9 cellular contexts compared by ENCODE assay signal in genomic region chr9:124776952-124777645, GRCh38. TPM values are rescaled to one million over a fixed set of nuclear protein-coding genes. Genes with fewer than 3 reads are reported as not detected.
DNase-seq lines count a peak whose midpoint lies in the region; FAIRE-seq and TF ChIP-seq lines count a peak whose summit lies in the region.
"Had no signal": no experiment of that assay in that cellular context is flagged by ENCODE, and none has a peak within 500 bp of the region (broad histone marks: within the 10 kb centered on the region; RNA-seq: fewer than 3 reads in every experiment).

Gene OLFML2A, plus strand, starts transcription at chr9:124777133. Its CDS starts 138 bp downstream, at chr9:124777271.

- peak; percentile 33 for TF ChIP-seq CTCF in astrocyte of the cerebellum (IDR thresholded peaks at IDR 0.05; ENCODE audit: low read depth, low read length, missing control alignments)

- in situ Hi-C loops in astrocyte of the cerebellum (cut with HindIII; ENCODE audit: low sequenced_read_pairs): no loop called here

- H3K4me3 ChIP-seq in astrocyte of the cerebellum (ENCODE audit: low read depth, low read length) (peak within 1 kb of the TSS; percentile 49), iPS-20b (ENCODE audit: low read length) (peak within 1 kb of the TSS; percentile 73), small intestine (ENCODE audit: low read depth in 1 of 2, low read length in 2 of 2) (peak within 1 kb of the TSS; percentile 31 to 53)

- H3K36me3 ChIP-seq in iPS-20b (ENCODE audit: insufficient read depth, low read depth, low read length) (no peaks in the 10 kb centered on the region), small intestine (ENCODE audit: control insufficient read depth in 2 of 2, insufficient read depth in 2 of 2, low read length in 2 of 2) (no peaks in the 10 kb centered on the region)

- peak within 1 kb of the TSS; percentile 57; the same call in 1 of the 2 replicates for H3K9ac ChIP-seq in iPS-20b (ENCODE audit: low read depth, low read length)

- H3K27ac ChIP-seq in iPS-20b (ENCODE audit: low read length) (no peak within 1 kb of the TSS), small intestine (ENCODE audit: low read depth in 1 of 2, low read length in 1 of 2) (peak within 1 kb of the TSS in 1 of 2 donors; percentile 17)

- H3K9me3 ChIP-seq in iPS-20b (ENCODE audit: insufficient read depth, low read depth, low read length): no peaks in the 10 kb centered on the region
- H3K9me3 ChIP-seq in small intestine (ENCODE audit: control insufficient read depth, low read depth): no peaks in the 10 kb centered on the region

- H3K4me1 ChIP-seq in iPS-20b (ENCODE audit: insufficient read depth, low read length) (peaks cover 14% of the 10 kb centered on the region), small intestine (ENCODE audit: control insufficient read depth in 2 of 2, insufficient read depth in 1 of 2, low read depth in 1 of 2, low read length in 1 of 2) (no peaks in the 10 kb centered on the region)

- DNase-seq in NCI-H1417 (lab: John Stamatoyannopoulos, UW): peak in 2 of 3 experiments; percentile 67 to 73
- no peak for DNase-seq in NCI-H1417 treated with DMSO at 0.1 percent for 48 hours (lab: John Stamatoyannopoulos, UW)
- DNase-seq in NCI-H1930 (lab: John Stamatoyannopoulos, UW): peak; percentile 33 to 36
- DNase-seq in astrocyte of the cerebellum (ENCODE audit: low read depth): no peak
- DNase-seq in small intestine: no peak
- DNase-seq in DMS153 treated with DMSO at 0.1 percent for 48 hours (lab: John Stamatoyannopoulos, UW; ENCODE audit: unreplicated experiment): no peak
- DNase-seq in hypothalamus (lab: John Stamatoyannopoulos, UW): no peak
- DNase-seq: DND-41 had no signal

- no peak for FAIRE-seq in small intestine (lab: Jason Lieb, UNC)

- H3K27me3 ChIP-seq in iPS-20b (ENCODE audit: insufficient read depth, low read length): peaks cover 43% of the 10 kb centered on the region
- H3K27me3 ChIP-seq in small intestine (ENCODE audit: control insufficient read depth in 2 of 2, insufficient read depth in 2 of 2, low read length in 2 of 2): peaks cover 4 to 5% of the 10 kb centered on the region in 2 donors

- WGBS in small intestine, 3 donors: 1 to 4% (median 1%) methylated on average over 47 to 86 of the region's 86 CpGs

RNA-seq across cellular contexts. Expression of gene OLFML2A, which starts in this region (rescaled TPM):
- 1 to 10 TPM in 1 of 3 donors, under 1 TPM in 2; 0.22 to 3.4 (median 0.27) TPM for polyA plus RNA-seq in small intestine

Comparison
In these comparisons a context has a peak if more than half of its experiments do, and no peak if none do; other contexts are left out.
1. DNase-seq: peak in NCI-H1417 (2 of 3) and NCI-H1930 (2 of 2); none in NCI-H1417 treated with DMSO at 0.1 percent for 48 hours (single experiment), astrocyte of the cerebellum (single experiment), small intestine (single experiment), DMS153 treated with DMSO at 0.1 percent for 48 hours (single experiment) and hypothalamus (0 of 51).
2. Peak in every context shown above with its lines, with median percentiles within 50 percentile points of each other: H3K4me3 ChIP-seq.